ENCODE assay signal across 9 cellular contexts in genomic region chr2:130727286-130727924, GRCh38. TPM values are rescaled to one million over a fixed set of nuclear protein-coding genes. Genes with fewer than 3 reads are reported as not detected.
DNase-seq lines count a peak whose midpoint lies in the region; ATAC-seq lines count a peak whose summit lies in the region.
"Had no signal": no experiment of that assay in that cellular context is flagged by ENCODE, and none has a peak within 500 bp of the region (broad histone marks: within the 10 kb centered on the region; RNA-seq: fewer than 3 reads in every experiment).

No MANE protein-coding gene starts in this region.

- peak; percentile 93 for ATAC-seq in GM21786 (IDR thresholded peaks at IDR 0.05; ENCODE audit: unreplicated experiment)

- H3K9me3 ChIP-seq in MG63 (no peaks in the 10 kb centered on the region), iPS-18a (ENCODE audit: control insufficient read depth, low read depth, low read length) (no peaks in the 10 kb centered on the region), skeletal muscle satellite cell (replicated peaks; ENCODE audit: low read length) (no peaks in the 10 kb centered on the region)
- H3K9me3 ChIP-seq: neutrophil had no signal

- H3K4me1 ChIP-seq in iPS-18a (ENCODE audit: control insufficient read depth, low read depth, low read length), result peaks cover 7% of the 10 kb centered on the region
- H3K4me1 ChIP-seq in skeletal muscle satellite cell (ENCODE audit: control insufficient read depth, insufficient read depth, low read length), result peaks cover 14% of the 10 kb centered on the region

- peak overlapping the region; percentile 46 for H3K4me3 ChIP-seq in MG63
- peak overlapping the region; percentile 85 for H3K4me3 ChIP-seq in iPS-18a (ENCODE audit: low read length)
- H3K4me3 ChIP-seq in skeletal muscle satellite cell (ENCODE audit: low read length), result peak overlapping the region; percentile 66

- H3K9ac ChIP-seq in iPS-18a (ENCODE audit: low read length) (peak overlapping the region; percentile 60), skeletal muscle satellite cell (ENCODE audit: low read depth, low read length) (peak overlapping the region; percentile 56)

- H3K27ac ChIP-seq in iPS-18a (ENCODE audit: low read length), result no peak overlapping the region
- H3K27ac ChIP-seq: neutrophil had no signal

- DNase-seq in DMS53 treated with DMSO at 0.1 percent for 48 hours (lab: John Stamatoyannopoulos, UW; ENCODE audit: unreplicated experiment) (peak; percentile 7), MG63 (peak; percentile 71), T1000 (lab: John Stamatoyannopoulos, UW) (peak; percentile 69), astrocyte of the hippocampus (ENCODE audit: low read depth, low spot score) (peak; percentile 88), NCI-H510A (lab: John Stamatoyannopoulos, UW) (no peak)

- H3K36me3 ChIP-seq in MG63 (no peaks in the 10 kb centered on the region), iPS-18a (ENCODE audit: control insufficient read depth, low read depth, low read length) (no peaks in the 10 kb centered on the region), skeletal muscle satellite cell (ENCODE audit: insufficient read depth, low read length) (no peaks in the 10 kb centered on the region)
- H3K36me3 ChIP-seq: neutrophil had no signal

- H3K27me3 ChIP-seq in MG63, result no peaks in the 10 kb centered on the region; the same call in 1 of the 2 replicates
- peaks cover 29% of the 10 kb centered on the region for H3K27me3 ChIP-seq in iPS-18a (ENCODE audit: control insufficient read depth, insufficient read depth, low read length)
- no peaks in the 10 kb centered on the region for H3K27me3 ChIP-seq in skeletal muscle satellite cell (ENCODE audit: control insufficient read depth, insufficient read depth, low read length)

- peak overlapping the region; percentile 93 for H3K4me2 ChIP-seq in skeletal muscle satellite cell (ENCODE audit: low read length)

RNA-seq across cellular contexts. Expression of gene GPR148, which starts 1.5 kb away (rescaled TPM):
- total RNA-seq in MG63 (2014; rRNA removed; shearing (Covaris generic); ENCODE audit: low replicate concordance), result not detected in 2 replicates
- not detected in 2 replicates for total RNA-seq in skeletal muscle satellite cell (2012; rRNA removed)

RNA-seq across cellular contexts. Expression of gene AMER3, which starts 27.9 kb away (rescaled TPM):
- not detected in 2 replicates for total RNA-seq in MG63 (2014; rRNA removed; shearing (Covaris generic); ENCODE audit: low replicate concordance)
- total RNA-seq in skeletal muscle satellite cell (2012; rRNA removed), result not detected in 2 replicates
